ENCODE assay signal across 1 cellular context in the genomic region with DNA sequence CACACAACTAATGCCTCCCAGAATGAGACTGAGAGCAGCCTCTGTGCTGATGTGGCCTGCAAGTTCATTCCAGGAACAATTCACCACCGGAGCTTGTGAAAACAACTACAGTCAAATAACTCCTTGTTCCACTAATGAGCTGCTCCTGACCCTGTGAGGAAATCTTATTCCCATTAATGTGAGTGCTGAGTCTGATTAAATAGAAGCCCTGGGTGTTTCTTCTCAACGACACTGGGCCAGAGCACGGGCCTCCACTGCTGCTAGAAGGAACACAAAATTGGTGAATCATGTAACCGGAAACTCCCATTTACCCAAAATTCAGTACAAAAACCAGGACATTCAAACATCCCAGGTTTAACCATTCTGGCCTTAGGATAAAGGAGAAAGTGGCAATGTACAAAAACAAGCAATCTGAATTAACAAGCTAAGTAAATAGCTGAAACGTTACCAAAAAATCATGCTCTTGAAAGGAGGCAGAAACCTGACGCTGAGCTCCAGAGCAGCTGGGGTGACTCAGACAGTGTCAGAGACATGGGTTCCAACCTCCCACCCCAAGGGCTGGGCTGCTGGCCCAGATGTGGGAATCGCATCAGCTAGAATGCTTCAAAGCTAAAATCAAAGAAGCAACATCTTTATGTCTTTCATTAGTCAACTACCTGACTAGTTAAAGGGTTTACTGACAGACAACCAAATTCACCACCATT.
A peak's percentile ranks its signal among the peaks of the same experiment; 100 is the strongest.
TF ChIP-seq lines count a peak whose summit lies in the region.

No MANE protein-coding gene starts in this region.

TF ChIP-seq in HepG2, 621 proteins besides CTCF, POLR2A, EP300 and RAD21:
- 0 out of 2 replicates have a peak, but pooled peaks have one; percentile 17 for TF ChIP-seq KLF11 (CRISPR knock-in tag; IDR thresholded peaks at IDR 0.05)
- no peak for TF ChIP-seq ZNF775 (CRISPR knock-in tag; IDR thresholded peaks at IDR 0.05; ENCODE audit: borderline replicate concordance)
- TF ChIP-seq, protein P1, sequence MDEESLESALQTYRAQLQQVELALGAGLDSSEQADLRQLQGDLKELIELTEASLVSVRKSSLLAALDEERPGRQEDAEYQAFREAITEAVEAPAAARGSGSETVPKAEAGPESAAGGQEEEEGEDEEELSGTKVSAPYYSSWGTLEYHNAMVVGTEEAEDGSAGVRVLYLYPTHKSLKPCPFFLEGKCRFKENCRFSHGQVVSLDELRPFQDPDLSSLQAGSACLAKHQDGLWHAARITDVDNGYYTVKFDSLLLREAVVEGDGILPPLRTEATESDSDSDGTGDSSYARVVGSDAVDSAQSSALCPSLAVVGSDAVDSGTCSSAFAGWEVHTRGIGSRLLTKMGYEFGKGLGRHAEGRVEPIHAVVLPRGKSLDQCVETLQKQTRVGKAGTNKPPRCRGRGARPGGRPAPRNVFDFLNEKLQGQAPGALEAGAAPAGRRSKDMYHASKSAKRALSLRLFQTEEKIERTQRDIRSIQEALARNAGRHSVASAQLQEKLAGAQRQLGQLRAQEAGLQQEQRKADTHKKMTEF (CRISPR knock-in tag; IDR thresholded peaks at IDR 0.05), result no peak
- peak; percentile 6; the same call in 1 of the 2 replicates for TF ChIP-seq ZMYM4 (CRISPR knock-in tag; IDR thresholded peaks at IDR 0.05)
- no peak for TF ChIP-seq NONO (IDR thresholded peaks at IDR 0.05)
- no peak for TF ChIP-seq NONO (CRISPR knock-in tag; conservative IDR thresholded peaks at IDR 0.05)
- TF ChIP-seq FOSL2 (CRISPR knock-in tag; IDR thresholded peaks at IDR 0.05), result peak; percentile 43
- 0 out of 2 replicates have a peak, but pooled peaks have one; percentile 16 for TF ChIP-seq YEATS2 (CRISPR knock-in tag; IDR thresholded peaks at IDR 0.05; ENCODE audit: borderline replicate concordance)
- 0 out of 2 replicates have a peak, but pooled peaks have one; percentile 27 for TF ChIP-seq ZNF383 (CRISPR knock-in tag; IDR thresholded peaks at IDR 0.05; ENCODE audit: borderline replicate concordance)
- TF ChIP-seq, protein P2, sequence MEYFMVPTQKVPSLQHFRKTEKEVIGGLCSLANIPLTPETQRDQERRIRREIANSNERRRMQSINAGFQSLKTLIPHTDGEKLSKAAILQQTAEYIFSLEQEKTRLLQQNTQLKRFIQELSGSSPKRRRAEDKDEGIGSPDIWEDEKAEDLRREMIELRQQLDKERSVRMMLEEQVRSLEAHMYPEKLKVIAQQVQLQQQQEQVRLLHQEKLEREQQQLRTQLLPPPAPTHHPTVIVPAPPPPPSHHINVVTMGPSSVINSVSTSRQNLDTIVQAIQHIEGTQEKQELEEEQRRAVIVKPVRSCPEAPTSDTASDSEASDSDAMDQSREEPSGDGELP (IDR thresholded peaks at IDR 0.05; ENCODE audit: borderline replicate concordance, low read depth), result no peak
- TF ChIP-seq ZNF432 (CRISPR knock-in tag; IDR thresholded peaks at IDR 0.05; ENCODE audit: borderline replicate concordance), result no peak
- TF ChIP-seq ZNF761 (CRISPR knock-in tag; conservative IDR thresholded peaks at IDR 0.05), result peak; percentile 44; the same call in 1 of the 2 replicates
- TF ChIP-seq RBFOX2 (IDR thresholded peaks at IDR 0.05; ENCODE audit: low read depth, low read length), result no peak
- no peak for TF ChIP-seq PCBP2 (optimal IDR thresholded peaks at IDR 0.05; ENCODE audit: low read depth, low read length, poor library complexity, severe bottlenecking)
- no peak for TF ChIP-seq ONECUT2 (CRISPR knock-in tag; IDR thresholded peaks at IDR 0.05)
- TF ChIP-seq ZNF17 (CRISPR knock-in tag; IDR thresholded peaks at IDR 0.05), result no peak
- TF ChIP-seq FOXK2 (IDR thresholded peaks at IDR 0.05), result no peak
